31 cellular contexts compared by ENCODE assay signal in genomic region chrX:8927066-8927465, GRCh38.
"Had no signal": no experiment of that assay in that cellular context is flagged by ENCODE, and none has a peak within 500 bp of the region (broad histone marks: within the 10 kb centered on the region; RNA-seq: fewer than 3 reads in every experiment).

No MANE protein-coding gene starts in this region.

- H3K27ac ChIP-seq: ascending aorta, esophagus muscularis mucosa, foreskin keratinocyte, gastrocnemius medialis, heart left ventricle, VCaP had no signal

- ATAC-seq: activated naive CD4-positive, alpha-beta T cell treated with anti-CD3 and anti-CD28 coated beads, Interleukin-2, amount 50 U/mL, for 72 hours; activated T-cell treated with anti-CD3 and anti-CD28 coated beads, Interleukin-2, amount 50 U/mL, for 72 hours; effector memory CD8-positive, alpha-beta T cell; foreskin keratinocyte; gastrocnemius medialis; heart left ventricle; WTC11 had no signal

- H3K4me3 Mint-ChIP-seq: activated CD4-positive, alpha-beta memory T cell treated with anti-CD3 and anti-CD28 coated beads, Interleukin-2, amount 10 ng/mL, durations not matched to agents 7 days and 5 days; activated CD4-positive, alpha-beta T cell treated with anti-CD3 and anti-CD28 coated beads, Interleukin-2, amount 10 ng/mL, durations not matched to agents 7 days and 5 days; activated naive CD4-positive, alpha-beta T cell treated with anti-CD3 and anti-CD28 coated beads, Interleukin-2, amount 10 ng/mL, durations not matched to agents 7 days and 5 days; activated naive CD8-positive, alpha-beta T cell treated with anti-CD3 and anti-CD28 coated beads, Interleukin-2, amount 10 ng/mL, durations not matched to agents 7 days and 5 days; activated T-cell treated with anti-CD3 and anti-CD28 coated beads, Interleukin-2, amount 50 U/mL, for 24 hours; activated T-cell treated with anti-CD3 and anti-CD28 coated beads, Interleukin-2, amount 50 U/mL, for 72 hours; effector memory CD8-positive, alpha-beta T cell; T-helper 1 cell treated with Interleukin-12 subunit alpha and Interleukin-12 subunit beta and Interleukin-4 antibody, amounts not matched to agents 30 μg/mL and 1 μg/mL, for 36 hours; WTC11 had no signal

- FAIRE-seq: colon, TTC549 had no signal

- DNase-seq: activated CD4-positive, alpha-beta memory T cell treated with anti-CD3 and anti-CD28 coated beads, Interleukin-2, amount 10 ng/mL, durations not matched to agents 7 days and 5 days; activated CD4-positive, alpha-beta T cell treated with anti-CD3 and anti-CD28 coated beads for 1 hour; activated CD4-positive, alpha-beta T cell treated with anti-CD3 and anti-CD28 coated beads for 4 hours; activated CD4-positive, alpha-beta T cell treated with anti-CD3 and anti-CD28 coated beads, Interleukin-2, amount 10 ng/mL, durations not matched to agents 7 days and 5 days; activated CD4-positive, alpha-beta T cell treated with anti-CD3 and anti-CD28 coated beads, Interleukin-2, amount 50 U/mL, for 4 hours; activated CD8-positive, alpha-beta memory T cell treated with anti-CD3 and anti-CD28 coated beads, Interleukin-2, amount 50 U/mL, for 48 hours; activated gamma-delta T cell; activated naive CD4-positive, alpha-beta T cell; activated naive CD4-positive, alpha-beta T cell treated with anti-CD3 and anti-CD28 coated beads, Interleukin-2, amount 10 ng/mL, durations not matched to agents 7 days and 5 days; activated naive CD8-positive, alpha-beta T cell treated with anti-CD3 and anti-CD28 coated beads, Interleukin-2, amount 10 ng/mL, durations not matched to agents 7 days and 5 days; activated T-cell treated with anti-CD3 and anti-CD28 coated beads for 4 hours; activated T-cell treated with anti-CD3 and anti-CD28 coated beads, Interleukin-2, amount 50 U/mL, for 24 hours; activated T-cell treated with anti-CD3 and anti-CD28 coated beads, Interleukin-2, amount 50 U/mL, for 72 hours; caudate nucleus; cortex of kidney; dermis blood vessel endothelial cell; effector CD4-positive, alpha-beta T cell; effector memory CD8-positive, alpha-beta T cell; erythroblast; foreskin keratinocyte; gastrocnemius medialis; glutamatergic neuron; heart left ventricle had no signal

- H3K36me3 ChIP-seq: ascending aorta, esophagus muscularis mucosa, gastrocnemius medialis, heart left ventricle had no signal

- H3K4me1 Mint-ChIP-seq: activated CD4-positive, alpha-beta memory T cell treated with anti-CD3 and anti-CD28 coated beads, Interleukin-2, amount 10 ng/mL, durations not matched to agents 7 days and 5 days; activated CD4-positive, alpha-beta T cell treated with anti-CD3 and anti-CD28 coated beads, Interleukin-2, amount 10 ng/mL, durations not matched to agents 7 days and 5 days; activated naive CD4-positive, alpha-beta T cell treated with anti-CD3 and anti-CD28 coated beads, Interleukin-2, amount 10 ng/mL, durations not matched to agents 7 days and 5 days; activated naive CD8-positive, alpha-beta T cell treated with anti-CD3 and anti-CD28 coated beads, Interleukin-2, amount 10 ng/mL, durations not matched to agents 7 days and 5 days had no signal

- H3K9me3 ChIP-seq: ascending aorta, esophagus muscularis mucosa, gastrocnemius medialis, heart left ventricle had no signal

- H3K9me3 Mint-ChIP-seq: activated CD4-positive, alpha-beta memory T cell treated with anti-CD3 and anti-CD28 coated beads, Interleukin-2, amount 10 ng/mL, durations not matched to agents 7 days and 5 days; activated CD4-positive, alpha-beta T cell treated with anti-CD3 and anti-CD28 coated beads, Interleukin-2, amount 10 ng/mL, durations not matched to agents 7 days and 5 days; activated naive CD4-positive, alpha-beta T cell treated with anti-CD3 and anti-CD28 coated beads, Interleukin-2, amount 10 ng/mL, durations not matched to agents 7 days and 5 days; activated naive CD4-positive, alpha-beta T cell treated with anti-CD3 and anti-CD28 coated beads, Interleukin-2, amount 50 U/mL, for 72 hours; T-helper 1 cell treated with Interleukin-12 subunit alpha and Interleukin-12 subunit beta and Interleukin-4 antibody, amounts not matched to agents 30 μg/mL and 1 μg/mL, for 36 hours; WTC11 had no signal

- H3K27ac Mint-ChIP-seq: activated CD4-positive, alpha-beta memory T cell treated with anti-CD3 and anti-CD28 coated beads, Interleukin-2, amount 10 ng/mL, durations not matched to agents 7 days and 5 days; activated CD4-positive, alpha-beta T cell treated with anti-CD3 and anti-CD28 coated beads, Interleukin-2, amount 10 ng/mL, durations not matched to agents 7 days and 5 days; activated naive CD4-positive, alpha-beta T cell treated with anti-CD3 and anti-CD28 coated beads, Interleukin-2, amount 10 ng/mL, durations not matched to agents 7 days and 5 days; activated naive CD4-positive, alpha-beta T cell treated with anti-CD3 and anti-CD28 coated beads, Interleukin-2, amount 50 U/mL, for 72 hours; activated naive CD8-positive, alpha-beta T cell treated with anti-CD3 and anti-CD28 coated beads, Interleukin-2, amount 10 ng/mL, durations not matched to agents 7 days and 5 days; activated T-cell treated with anti-CD3 and anti-CD28 coated beads, Interleukin-2, amount 50 U/mL, for 24 hours; activated T-cell treated with anti-CD3 and anti-CD28 coated beads, Interleukin-2, amount 50 U/mL, for 72 hours; effector memory CD8-positive, alpha-beta T cell; T-helper 1 cell treated with Interleukin-12 subunit alpha and Interleukin-12 subunit beta and Interleukin-4 antibody, amounts not matched to agents 30 μg/mL and 1 μg/mL, for 36 hours; WTC11 had no signal

- H3K36me3 Mint-ChIP-seq: activated naive CD4-positive, alpha-beta T cell treated with anti-CD3 and anti-CD28 coated beads, Interleukin-2, amount 10 ng/mL, durations not matched to agents 7 days and 5 days; activated naive CD8-positive, alpha-beta T cell treated with anti-CD3 and anti-CD28 coated beads, Interleukin-2, amount 10 ng/mL, durations not matched to agents 7 days and 5 days; WTC11 had no signal

- H3K4me3 ChIP-seq: esophagus muscularis mucosa, gastrocnemius medialis, heart left ventricle had no signal

- H3K4me1 ChIP-seq: ascending aorta, foreskin keratinocyte, gastrocnemius medialis, heart left ventricle had no signal

- H3K27me3 ChIP-seq: ascending aorta, esophagus muscularis mucosa, foreskin keratinocyte, gastrocnemius medialis had no signal
